Comparison of ENCODE assay signal across 14 cellular contexts in genomic region chr19:49861541-49862410, GRCh38. TPM values are rescaled to one million over a fixed set of nuclear protein-coding genes. Genes with fewer than 3 reads are reported as not detected.
DNase-seq lines count a peak whose midpoint lies in the region; ATAC-seq, FAIRE-seq and TF ChIP-seq lines count a peak whose summit lies in the region.
"Had no signal": no experiment of that assay in that cellular context is flagged by ENCODE, and none has a peak within 500 bp of the region (broad histone marks: within the 10 kb centered on the region; RNA-seq: fewer than 3 reads in every experiment).

No MANE protein-coding gene starts in this region.

- no peaks in the 10 kb centered on the region for H3K9me2 ChIP-seq in OCI-LY1 (ENCODE audit: low read depth, low read length)

- BruUV-seq in HepG2 (replicated peaks; lab: Mats Ljungman, UMichigan) = no TSS peak

- H3K36me3 ChIP-seq in right atrium auricular region (peaks cover 72% of the 10 kb centered on the region), OCI-LY1 (ENCODE audit: insufficient read depth, low read length) (peaks cover 76% of the 10 kb centered on the region), HepG2 (replicated peaks in 1 of 2; ENCODE audit: control insufficient read depth in 1 of 2, insufficient read depth in 2 of 2, low read length in 2 of 2) (peaks cover 26 to 59% of the 10 kb centered on the region in 2 experiments), stomach (peaks cover 66 to 83% (median 81%) of the 10 kb centered on the region in 4 donors)

- H4K20me1 ChIP-seq in OCI-LY1 (ENCODE audit: insufficient read depth, low read length) = no peaks in the 10 kb centered on the region
- H4K20me1 ChIP-seq in HepG2 (ENCODE audit: insufficient read depth, low read length) = peaks cover 6% of the 10 kb centered on the region

- H3F3A ChIP-seq in OCI-LY1 (ENCODE audit: insufficient read depth, low read length) = no peaks in the 10 kb centered on the region

- TF ChIP-seq POLR2A in HepG2 (IDR thresholded peaks at IDR 0.05; ENCODE audit: insufficient read depth in 1 of 2, low read depth in 2 of 2, low read length in 2 of 2) (no peak), stomach (IDR thresholded peaks at IDR 0.05) (no peak)

- DNase-seq in Right ventricle myocardium inferior (ENCODE audit: missing footprints) = peak; percentile 61
- DNase-seq in right atrium auricular region (ENCODE audit: low spot score) = no peak
- no peak for DNase-seq in HepG2 (ENCODE audit: low spot score)
- peak; percentile 78 for DNase-seq in stomach
- DNase-seq in HUDEP-2 (lab: John Stamatoyannopoulos, UW; ENCODE audit: unreplicated experiment in 76 of 76) = no peak
- no peak for DNase-seq in NCI-H2171 treated with DMSO at 0.1 percent for 48 hours (lab: John Stamatoyannopoulos, UW)
- DNase-seq: activated CD8-positive, alpha-beta T cell treated with anti-CD3 and anti-CD28 coated beads for 36 hours; foreskin keratinocyte; NCI-H524; stimulated activated naive B cell treated with anti-CD40 and anti-IgM and Interleukin-4, amounts not matched to agents 10 μg/mL and 1 μg/mL and 100 μg/mL, for 72 hours had no signal

- intact Hi-C loops in Right ventricle myocardium inferior (cut with DNase I) = no loop called here
- intact Hi-C loops in HepG2 (cut with micrococcal nuclease; ENCODE audit: unreplicated experiment) = no loop called here
- intact Hi-C loops in stomach (cut with DNase I; ENCODE audit: low total_unique reads) = no loop called here

- ATAC-seq in Right ventricle myocardium inferior (no peak), HepG2 (no peak), GM19463 (IDR thresholded peaks at IDR 0.05; ENCODE audit: unreplicated experiment) (no peak)
- ATAC-seq: activated CD8-positive, alpha-beta T cell treated with anti-CD3 and anti-CD28 coated beads for 36 hours; SK-N-SH treated with all-trans-retinoic acid at 6 μM for 48 hours; stimulated activated naive B cell treated with anti-CD40 and anti-IgM and Interleukin-4, amounts not matched to agents 10 μg/mL and 1 μg/mL and 100 μg/mL, for 72 hours had no signal

- H3K9me3 ChIP-seq in right atrium auricular region = no peaks in the 10 kb centered on the region
- no peaks in the 10 kb centered on the region for H3K9me3 ChIP-seq in OCI-LY1 (ENCODE audit: low read length)
- H3K9me3 ChIP-seq in HepG2 (ENCODE audit: low read length) = no peaks in the 10 kb centered on the region
- H3K9me3 ChIP-seq in stomach = no peaks in the 10 kb centered on the region

- FAIRE-seq in HepG2 (lab: Jason Lieb, UNC) = no peak

- H2AFZ ChIP-seq in OCI-LY1 (ENCODE audit: low read length) (no peak overlapping the region), HepG2 (ENCODE audit: low read length) (no peak overlapping the region)

- TF ChIP-seq EP300 in HepG2 (IDR thresholded peaks at IDR 0.05; ENCODE audit: low read depth in 2 of 2, low read length in 2 of 2) (no peak), HepG2 (CRISPR knock-in tag; IDR thresholded peaks at IDR 0.05; ENCODE audit: borderline replicate concordance) (no peak), stomach (IDR thresholded peaks at IDR 0.05) (no peak)

- POLR2A ChIA-PET in HepG2 (lab: Yijun Ruan, JAX) = interaction anchor here (1.1 to 1.3 kb wide), 2 partner anchors 8 to 11 kb away, joined by 3 to 4 read pairs; no protein-coding TSS in a partner anchor

- peaks cover 8% of the 10 kb centered on the region; the same call in 1 of the 2 replicates for H3K79me2 ChIP-seq in OCI-LY1 (ENCODE audit: insufficient read depth, low read length)
- H3K79me2 ChIP-seq in HepG2 (ENCODE audit: insufficient read depth, low read length) = peaks cover 16% of the 10 kb centered on the region

- H3K27me3 ChIP-seq in right atrium auricular region (no peaks in the 10 kb centered on the region), OCI-LY1 (ENCODE audit: insufficient read depth, low read length) (no peaks in the 10 kb centered on the region), HepG2 (ENCODE audit: control insufficient read depth in 1 of 2, insufficient read depth in 2 of 2, low read length in 2 of 2) (no peaks in the 10 kb centered on the region; a peak in 1 of 5 replicates), stomach (no peaks in the 10 kb centered on the region)
- H3K27me3 ChIP-seq: foreskin keratinocyte had no signal

- 97% methylated on average over 40 of the region's 62 CpGs for WGBS in HepG2 (ENCODE audit: low lambda C conversion rate)
- WGBS in stomach, 5 donors = 48 to 78% (median 70%) methylated on average over 42 to 62 of the region's 62 CpGs

- H3K9ac ChIP-seq in OCI-LY1 (ENCODE audit: low read length) (no peak overlapping the region), HepG2 (ENCODE audit: insufficient read depth, low read depth, low read length) (no peak overlapping the region)

- CTCF ChIA-PET in HepG2 (lab: Yijun Ruan, JAX; ENCODE audit: low intra/inter-chr PET ratio, low total read pairs) = no interaction called here

- TF ChIP-seq RAD21 in HepG2 (CRISPR knock-in tag; IDR thresholded peaks at IDR 0.05) = no peak

- H3K4me2 ChIP-seq in OCI-LY1 (ENCODE audit: low read length) = no peak overlapping the region; the same call in 1 of the 2 replicates
- H3K4me2 ChIP-seq in HepG2 (ENCODE audit: low read depth, low read length) = no peak overlapping the region

- H3K4me1 ChIP-seq in right atrium auricular region (peaks cover 0 to 33% of the 10 kb centered on the region in 2 donors), OCI-LY1 (ENCODE audit: insufficient read depth, low read length, severe bottlenecking) (peaks cover 42% of the 10 kb centered on the region), HepG2 (ENCODE audit: insufficient read depth, low read length) (peaks cover 27% of the 10 kb centered on the region), stomach (peaks cover 39 to 53% (median 46%) of the 10 kb centered on the region in 4 donors)
- H3K4me1 ChIP-seq: foreskin keratinocyte had no signal

- in situ Hi-C loops in HepG2 (cut with HindIII; ENCODE audit: extremely low pct_ligation_motif_present, low pct_unique_long_range_greater_than_20kb) = no loop called here

- H3K27ac ChIP-seq in right atrium auricular region (peak overlapping the region in 1 of 2 donors; percentile 48), OCI-LY1 (ENCODE audit: low read depth, low read length, poor library complexity, severe bottlenecking) (peak overlapping the region; percentile 43), HepG2 (ENCODE audit: extremely low read length, insufficient read depth, low read length) (no peak overlapping the region), stomach (peak overlapping the region; percentile 53 to 78 (median 75))
- H3K27ac ChIP-seq: foreskin keratinocyte had no signal

- TF ChIP-seq CTCF in right atrium auricular region (IDR thresholded peaks at IDR 0.05) (no peak), OCI-LY1 (IDR thresholded peaks at IDR 0.05; ENCODE audit: low read length) (no peak), HepG2 (CRISPR knock-in tag; IDR thresholded peaks at IDR 0.05) (no peak), stomach (IDR thresholded peaks at IDR 0.05) (no peak)

- H3K4me3 ChIP-seq in right atrium auricular region (no peak overlapping the region), OCI-LY1 (ENCODE audit: low read depth, low read length, poor library complexity, severe bottlenecking) (no peak overlapping the region), HepG2 (replicated peaks in 1 of 3; ENCODE audit: insufficient read depth in 1 of 3, low read depth in 2 of 3, low read length in 3 of 3) (no peak overlapping the region), stomach (peak overlapping the region in 1 of 4 donors; percentile 28)
- H3K4me3 ChIP-seq: skin epidermis had no signal

RNA-seq across cellular contexts. Expression of gene PNKP, which starts 5.6 kb away (rescaled TPM):
- total RNA-seq in Right ventricle myocardium inferior (36.9 TPM), right atrium auricular region (10 to 100 TPM; 29.2 to 32.5 TPM), HepG2 (2016; rRNA removed; fragmentation: Illumina TruSeq; extraction: Trizol) (12.5 and 27.1 TPM in 2 replicates), stomach (100 to 1,000 TPM in 3 of 5 donors, 10 to 100 TPM in 2; 30.3 to 208 (median 115) TPM)
- 15.1 and 16.6 TPM in 2 replicates for total RNA-seq in HepG2 (2016; cell fraction: cytosol; rRNA removed; fragmentation: Illumina TruSeq; extraction: Trizol; ENCODE audit: low read depth)
- total RNA-seq in HepG2 (2016; cell fraction: insoluble cytoplasmic fraction; rRNA removed; fragmentation: Illumina TruSeq; extraction: Trizol) = 14.0 and 23.3 TPM in 2 replicates
- 10.4 and 12.6 TPM in 2 replicates for total RNA-seq in HepG2 (2016; cell fraction: membrane; rRNA removed; fragmentation: Illumina TruSeq; extraction: Trizol)
- total RNA-seq in HepG2 (2016; cell fraction: nucleus; rRNA removed; fragmentation: Illumina TruSeq; extraction: Trizol) = 22.5 and 24.4 TPM in 2 replicates
- polyA plus RNA-seq in HepG2 (2011; rRNA removed) (12.7 and 17.0 TPM in 2 replicates), stomach (10 to 100 TPM; 38.9 to 69.7 (median 39.7) TPM)
- polyA plus RNA-seq in HepG2 (2011; cell fraction: cytosol; rRNA removed) = 6.9 and 10.2 TPM in 2 replicates
- polyA plus RNA-seq in HepG2 (2011; cell fraction: nucleus; rRNA removed) = 96.1 and 104 TPM in 2 replicates
- polyA plus RNA-seq in HepG2 (2012) = 14.4 and 18.2 TPM in 2 replicates
- polyA plus RNA-seq in HepG2 (2016; cell fraction: cytosol; fragmentation: Illumina TruSeq; extraction: Trizol; ENCODE audit: low read depth) = 6.4 and 8.2 TPM in 2 replicates
- 11.5 and 13.4 TPM in 2 replicates for polyA plus RNA-seq in HepG2 (2016; cell fraction: insoluble cytoplasmic fraction; fragmentation: Illumina TruSeq; extraction: Trizol; ENCODE audit: low read depth)
- polyA plus RNA-seq in HepG2 (2016; cell fraction: membrane; fragmentation: Illumina TruSeq; extraction: Trizol; ENCODE audit: low read depth) = 11.3 and 40.2 TPM in 2 replicates
- polyA plus RNA-seq in HepG2 (2016; cell fraction: nucleus; fragmentation: Illumina TruSeq; extraction: Trizol; ENCODE audit: insufficient read depth, low read depth) = 87.3 and 98.8 TPM in 2 replicates
- polyA minus RNA-seq in HepG2 (2011; rRNA and poly(A)+ RNA removed; ENCODE audit: low replicate concordance) = 16.1 and 37.1 TPM in 2 replicates
- 9.8 and 10.1 TPM in 2 replicates for polyA minus RNA-seq in HepG2 (2011; cell fraction: cytosol; rRNA and poly(A)+ RNA removed)
- 30.5 and 40.2 TPM in 2 replicates for polyA minus RNA-seq in HepG2 (2011; cell fraction: nucleus; rRNA and poly(A)+ RNA removed)

RNA-seq across cellular contexts. Expression of gene PTOV1, which starts 10.8 kb away (rescaled TPM):
- total RNA-seq in Right ventricle myocardium inferior (122 TPM), right atrium auricular region (10 to 100 TPM; 64.6 to 81.0 TPM), HepG2 (2016; rRNA removed; fragmentation: Illumina TruSeq; extraction: Trizol) (59.4 and 68.5 TPM in 2 replicates), stomach (100 to 1,000 TPM in 3 of 5 donors, 10 to 100 TPM in 2; 45.0 to 186 (median 102) TPM)
- 30.7 and 36.0 TPM in 2 replicates for total RNA-seq in HepG2 (2016; cell fraction: cytosol; rRNA removed; fragmentation: Illumina TruSeq; extraction: Trizol; ENCODE audit: low read depth)
- 67.3 and 74.4 TPM in 2 replicates for total RNA-seq in HepG2 (2016; cell fraction: insoluble cytoplasmic fraction; rRNA removed; fragmentation: Illumina TruSeq; extraction: Trizol)
- 45.7 and 54.4 TPM in 2 replicates for total RNA-seq in HepG2 (2016; cell fraction: membrane; rRNA removed; fragmentation: Illumina TruSeq; extraction: Trizol)
- 68.2 and 84.3 TPM in 2 replicates for total RNA-seq in HepG2 (2016; cell fraction: nucleus; rRNA removed; fragmentation: Illumina TruSeq; extraction: Trizol)
- polyA plus RNA-seq in HepG2 (2011; rRNA removed) (63.5 and 77.7 TPM in 2 replicates), stomach (100 to 1,000 TPM; 117 to 131 (median 118) TPM)
- polyA plus RNA-seq in HepG2 (2011; cell fraction: cytosol; rRNA removed) = 27.3 and 44.2 TPM in 2 replicates
- polyA plus RNA-seq in HepG2 (2011; cell fraction: nucleus; rRNA removed) = 387 and 441 TPM in 2 replicates
- polyA plus RNA-seq in HepG2 (2012) = 72.7 and 99.0 TPM in 2 replicates
- polyA plus RNA-seq in HepG2 (2016; cell fraction: cytosol; fragmentation: Illumina TruSeq; extraction: Trizol; ENCODE audit: low read depth) = 24.0 and 27.8 TPM in 2 replicates
- polyA plus RNA-seq in HepG2 (2016; cell fraction: insoluble cytoplasmic fraction; fragmentation: Illumina TruSeq; extraction: Trizol; ENCODE audit: low read depth) = 78.0 and 94.4 TPM in 2 replicates
- polyA plus RNA-seq in HepG2 (2016; cell fraction: membrane; fragmentation: Illumina TruSeq; extraction: Trizol; ENCODE audit: low read depth) = 34.7 and 37.3 TPM in 2 replicates
- 178 and 181 TPM in 2 replicates for polyA plus RNA-seq in HepG2 (2016; cell fraction: nucleus; fragmentation: Illumina TruSeq; extraction: Trizol; ENCODE audit: insufficient read depth, low read depth)
- 73.5 and 109 TPM in 2 replicates for polyA minus RNA-seq in HepG2 (2011; rRNA and poly(A)+ RNA removed; ENCODE audit: low replicate concordance)
- 42.8 and 45.1 TPM in 2 replicates for polyA minus RNA-seq in HepG2 (2011; cell fraction: cytosol; rRNA and poly(A)+ RNA removed)
- polyA minus RNA-seq in HepG2 (2011; cell fraction: nucleus; rRNA and poly(A)+ RNA removed) = 69.0 and 75.8 TPM in 2 replicates

RNA-seq across cellular contexts. Expression of gene AKT1S1, which starts 15.4 kb away (rescaled TPM):
- total RNA-seq in Right ventricle myocardium inferior (37.2 TPM), right atrium auricular region (10 to 100 TPM; 20.6 to 25.8 TPM), HepG2 (2016; rRNA removed; fragmentation: Illumina TruSeq; extraction: Trizol) (10.9 and 13.5 TPM in 2 replicates), stomach (10 to 100 TPM in 4 of 5 donors, 1 to 10 TPM in 1; 3.5 to 63.7 (median 10.7) TPM)
- total RNA-seq in HepG2 (2016; cell fraction: cytosol; rRNA removed; fragmentation: Illumina TruSeq; extraction: Trizol; ENCODE audit: low read depth) = 6.3 and 7.3 TPM in 2 replicates
- 10.3 and 14.9 TPM in 2 replicates for total RNA-seq in HepG2 (2016; cell fraction: insoluble cytoplasmic fraction; rRNA removed; fragmentation: Illumina TruSeq; extraction: Trizol)
- total RNA-seq in HepG2 (2016; cell fraction: membrane; rRNA removed; fragmentation: Illumina TruSeq; extraction: Trizol) = 14.8 and 16.5 TPM in 2 replicates
- 12.4 and 13.6 TPM in 2 replicates for total RNA-seq in HepG2 (2016; cell fraction: nucleus; rRNA removed; fragmentation: Illumina TruSeq; extraction: Trizol)
- polyA plus RNA-seq in HepG2 (2011; rRNA removed) (27.8 and 30.0 TPM in 2 replicates), stomach (10 to 100 TPM; 35.5 to 41.0 (median 38.3) TPM)
- polyA plus RNA-seq in HepG2 (2011; cell fraction: cytosol; rRNA removed) = 29.0 and 32.7 TPM in 2 replicates
- 56.2 and 76.4 TPM in 2 replicates for polyA plus RNA-seq in HepG2 (2011; cell fraction: nucleus; rRNA removed)
- 19.5 and 19.7 TPM in 2 replicates for polyA plus RNA-seq in HepG2 (2012)
- 22.7 and 24.3 TPM in 2 replicates for polyA plus RNA-seq in HepG2 (2016; cell fraction: cytosol; fragmentation: Illumina TruSeq; extraction: Trizol; ENCODE audit: low read depth)
- 43.5 and 52.7 TPM in 2 replicates for polyA plus RNA-seq in HepG2 (2016; cell fraction: insoluble cytoplasmic fraction; fragmentation: Illumina TruSeq; extraction: Trizol; ENCODE audit: low read depth)
- 46.7 and 51.1 TPM in 2 replicates for polyA plus RNA-seq in HepG2 (2016; cell fraction: membrane; fragmentation: Illumina TruSeq; extraction: Trizol; ENCODE audit: low read depth)
- polyA plus RNA-seq in HepG2 (2016; cell fraction: nucleus; fragmentation: Illumina TruSeq; extraction: Trizol; ENCODE audit: insufficient read depth, low read depth) = 55.9 and 59.4 TPM in 2 replicates
- polyA minus RNA-seq in HepG2 (2011; rRNA and poly(A)+ RNA removed; ENCODE audit: low replicate concordance) = 25.3 and 37.7 TPM in 2 replicates
- polyA minus RNA-seq in HepG2 (2011; cell fraction: cytosol; rRNA and poly(A)+ RNA removed) = 13.0 and 14.0 TPM in 2 replicates
- polyA minus RNA-seq in HepG2 (2011; cell fraction: nucleus; rRNA and poly(A)+ RNA removed) = 21.9 and 22.5 TPM in 2 replicates

RNA-seq across cellular contexts. Expression of gene TBC1D17, which starts 15.7 kb away (rescaled TPM):
- total RNA-seq in Right ventricle myocardium inferior = 44.9 TPM
- 10 to 100 TPM; 20.4 to 27.5 TPM for total RNA-seq in right atrium auricular region
- 3.6 and 9.7 TPM in 2 replicates for total RNA-seq in HepG2 (2016; rRNA removed; fragmentation: Illumina TruSeq; extraction: Trizol)
- 3.6 and 4.6 TPM in 2 replicates for total RNA-seq in HepG2 (2016; cell fraction: cytosol; rRNA removed; fragmentation: Illumina TruSeq; extraction: Trizol; ENCODE audit: low read depth)
- total RNA-seq in HepG2 (2016; cell fraction: insoluble cytoplasmic fraction; rRNA removed; fragmentation: Illumina TruSeq; extraction: Trizol) = 4.5 and 10.0 TPM in 2 replicates
- total RNA-seq in HepG2 (2016; cell fraction: membrane; rRNA removed; fragmentation: Illumina TruSeq; extraction: Trizol) = 7.6 and 8.5 TPM in 2 replicates
- total RNA-seq in HepG2 (2016; cell fraction: nucleus; rRNA removed; fragmentation: Illumina TruSeq; extraction: Trizol) = 8.6 and 13.7 TPM in 2 replicates
- polyA plus RNA-seq in HepG2 (2011; rRNA removed) = 16.9 and 21.6 TPM in 2 replicates
- polyA plus RNA-seq in HepG2 (2011; cell fraction: cytosol; rRNA removed) = 7.9 and 12.0 TPM in 2 replicates
- 83.8 and 108 TPM in 2 replicates for polyA plus RNA-seq in HepG2 (2011; cell fraction: nucleus; rRNA removed)
- polyA plus RNA-seq in HepG2 (2012) = 19.0 and 23.3 TPM in 2 replicates
- 4.7 and 5.1 TPM in 2 replicates for polyA plus RNA-seq in HepG2 (2016; cell fraction: cytosol; fragmentation: Illumina TruSeq; extraction: Trizol; ENCODE audit: low read depth)
- 10.7 and 15.1 TPM in 2 replicates for polyA plus RNA-seq in HepG2 (2016; cell fraction: insoluble cytoplasmic fraction; fragmentation: Illumina TruSeq; extraction: Trizol; ENCODE audit: low read depth)
- 9.3 and 10.8 TPM in 2 replicates for polyA plus RNA-seq in HepG2 (2016; cell fraction: membrane; fragmentation: Illumina TruSeq; extraction: Trizol; ENCODE audit: low read depth)
- 45.7 and 46.6 TPM in 2 replicates for polyA plus RNA-seq in HepG2 (2016; cell fraction: nucleus; fragmentation: Illumina TruSeq; extraction: Trizol; ENCODE audit: insufficient read depth, low read depth)
- polyA minus RNA-seq in HepG2 (2011; rRNA and poly(A)+ RNA removed; ENCODE audit: low replicate concordance) = 14.8 and 17.4 TPM in 2 replicates
- polyA minus RNA-seq in HepG2 (2011; cell fraction: cytosol; rRNA and poly(A)+ RNA removed) = 9.8 and 11.2 TPM in 2 replicates
- 16.0 and 24.2 TPM in 2 replicates for polyA minus RNA-seq in HepG2 (2011; cell fraction: nucleus; rRNA and poly(A)+ RNA removed)
- total RNA-seq in stomach = 10 to 100 TPM; 10.5 to 77.1 (median 42.4) TPM
- polyA plus RNA-seq in stomach = 10 to 100 TPM; 33.5 to 33.6 (median 33.6) TPM

RNA-seq across cellular contexts. Expression of gene IL4I1, which starts 34.9 kb away (rescaled TPM):
- total RNA-seq in Right ventricle myocardium inferior = 0.30 TPM
- under 1 TPM in 1 of 2 donors, not detected in 1; 0.43 TPM for total RNA-seq in right atrium auricular region
- total RNA-seq in HepG2 (2016; rRNA removed; fragmentation: Illumina TruSeq; extraction: Trizol) = not detected in 2 replicates
- not detected in 2 replicates for total RNA-seq in HepG2 (2016; cell fraction: cytosol; rRNA removed; fragmentation: Illumina TruSeq; extraction: Trizol; ENCODE audit: low read depth)
- 0.18 and 0.30 TPM in 2 replicates for total RNA-seq in HepG2 (2016; cell fraction: insoluble cytoplasmic fraction; rRNA removed; fragmentation: Illumina TruSeq; extraction: Trizol)
- not detected in 2 replicates for total RNA-seq in HepG2 (2016; cell fraction: membrane; rRNA removed; fragmentation: Illumina TruSeq; extraction: Trizol)
- not detected in 2 replicates for total RNA-seq in HepG2 (2016; cell fraction: nucleus; rRNA removed; fragmentation: Illumina TruSeq; extraction: Trizol)
- polyA plus RNA-seq in HepG2 (2011; rRNA removed) = not detected in 2 replicates
- polyA plus RNA-seq in HepG2 (2011; cell fraction: cytosol; rRNA removed) = 0.08 TPM in 1 of 2 replicates, not detected in the other
- 0.16 and 0.28 TPM in 2 replicates for polyA plus RNA-seq in HepG2 (2011; cell fraction: nucleus; rRNA removed)
- 0.50 TPM in 1 of 2 replicates, not detected in the other for polyA plus RNA-seq in HepG2 (2012)
- 0.29 TPM in 1 of 2 replicates, not detected in the other for polyA plus RNA-seq in HepG2 (2016; cell fraction: cytosol; fragmentation: Illumina TruSeq; extraction: Trizol; ENCODE audit: low read depth)
- not detected in 2 replicates for polyA plus RNA-seq in HepG2 (2016; cell fraction: insoluble cytoplasmic fraction; fragmentation: Illumina TruSeq; extraction: Trizol; ENCODE audit: low read depth)
- polyA plus RNA-seq in HepG2 (2016; cell fraction: membrane; fragmentation: Illumina TruSeq; extraction: Trizol; ENCODE audit: low read depth) = not detected in 2 replicates
- not detected in 2 replicates for polyA plus RNA-seq in HepG2 (2016; cell fraction: nucleus; fragmentation: Illumina TruSeq; extraction: Trizol; ENCODE audit: insufficient read depth, low read depth)
- polyA minus RNA-seq in HepG2 (2011; rRNA and poly(A)+ RNA removed; ENCODE audit: low replicate concordance) = 0.09 TPM in 1 of 2 replicates, not detected in the other
- not detected in 2 replicates for polyA minus RNA-seq in HepG2 (2011; cell fraction: cytosol; rRNA and poly(A)+ RNA removed)
- not detected in 2 replicates for polyA minus RNA-seq in HepG2 (2011; cell fraction: nucleus; rRNA and poly(A)+ RNA removed)
- under 1 TPM in 3 of 5 donors, not detected in 2; 0.45 to 0.73 (median 0.58) TPM for total RNA-seq in stomach
- 1 to 10 TPM in 1 of 3 donors, under 1 TPM in 2; 0.56 to 1.1 (median 0.76) TPM for polyA plus RNA-seq in stomach

Comparison
In these comparisons a context has a peak if more than half of its experiments do, and no peak if none do; other contexts are left out.
1. DNase-seq: peak in Right ventricle myocardium inferior (single experiment) and stomach (single experiment); none in right atrium auricular region (single experiment), HepG2 (single experiment), HUDEP-2 (0 of 76) and NCI-H2171 treated with DMSO at 0.1 percent for 48 hours (single experiment).